Comparison of ENCODE assay signal across 9 cellular contexts in the genomic region with DNA sequence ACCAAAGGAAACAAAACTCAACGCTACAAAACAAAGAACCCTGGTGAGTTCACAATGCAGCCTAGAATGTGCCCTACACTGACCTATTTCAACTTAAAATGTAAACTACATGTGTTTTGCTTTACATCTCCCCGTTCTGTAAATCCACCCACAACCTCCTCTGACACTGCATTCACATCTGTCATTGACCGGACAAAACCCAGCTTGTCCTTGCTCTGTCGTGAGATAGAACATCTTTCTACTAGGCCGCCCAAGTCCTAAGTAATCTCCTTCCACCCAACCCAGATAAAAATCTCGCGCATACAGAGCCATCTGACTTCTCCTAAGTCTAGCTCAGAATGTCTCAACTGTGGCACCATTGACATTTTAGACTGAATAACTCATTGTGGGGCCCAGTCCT.
"Had no signal": no experiment of that assay in that cellular context is flagged by ENCODE, and none has a peak within 500 bp of the region (broad histone marks: within the 10 kb centered on the region; RNA-seq: fewer than 3 reads in every experiment).

No MANE protein-coding gene starts in this region.

- H3K4me3 Mint-ChIP-seq: HFFc6 had no signal

- H3K27ac Mint-ChIP-seq: HFFc6 had no signal

- H3K9me3 ChIP-seq: HAP-1 had no signal

- H3K36me3 ChIP-seq: HAP-1 had no signal

- H3K9me3 Mint-ChIP-seq: HFFc6 had no signal

- H3K27ac ChIP-seq: GM23248, HL-60 had no signal

- ATAC-seq: HCT116, K562 had no signal

- H3K4me3 ChIP-seq: GM23248, HAP-1, K562 had no signal

- DNase-seq: GM23248, GOT3, H7, HFFc6, IMR-90 had no signal
